Comparison of ENCODE assay signal across 23 cellular contexts in the genomic region with DNA sequence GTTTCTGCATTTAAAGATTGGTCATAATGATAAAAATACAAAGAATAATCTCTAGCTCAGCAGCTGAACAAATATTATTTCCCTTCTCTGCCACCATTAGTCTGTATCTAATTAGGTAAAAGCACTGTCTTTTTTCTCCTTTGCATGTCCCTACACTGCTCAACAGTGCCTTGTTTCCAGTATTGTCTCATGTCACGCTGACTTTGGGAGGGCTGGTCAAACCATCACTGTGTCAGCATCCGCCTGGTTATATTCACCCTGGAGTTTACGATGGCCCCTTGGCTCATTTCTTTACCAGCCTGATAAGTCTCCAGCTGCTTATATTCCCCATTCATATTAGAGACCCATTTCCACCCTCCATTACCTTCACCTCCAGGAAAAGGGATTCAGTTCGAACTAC.
"Had no signal": no experiment of that assay in that cellular context is flagged by ENCODE, and none has a peak within 500 bp of the region (broad histone marks: within the 10 kb centered on the region; RNA-seq: fewer than 3 reads in every experiment).

No MANE protein-coding gene starts in this region.

- H3K27me3 ChIP-seq: colonic mucosa, esophagus muscularis mucosa, foreskin keratinocyte, gastroesophageal sphincter, heart left ventricle, left lung, ovary, transverse colon, upper lobe of right lung, uterus had no signal

- H3K36me3 ChIP-seq: colonic mucosa, esophagus muscularis mucosa, gastroesophageal sphincter, heart left ventricle, left lung, ovary, transverse colon, upper lobe of right lung, uterus had no signal

- H3K27ac ChIP-seq: colonic mucosa, esophagus muscularis mucosa, foreskin keratinocyte, gastroesophageal sphincter, heart left ventricle, left lung, ovary, psoas muscle, skin epidermis, transverse colon, upper lobe of right lung, uterus had no signal

- DNase-seq: colonic mucosa; effector memory CD4-positive, alpha-beta T cell; foreskin keratinocyte; hippocampal formation; left cardiac atrium; left lung; midbrain; naive thymus-derived CD8-positive, alpha-beta T cell; nephron progenitor cell; occipital lobe; ovary; posterior cingulate gyrus; psoas muscle; stimulated activated CD4-positive, alpha-beta T cell treated with anti-CD3 and anti-CD28 coated beads, Interleukin-15, amount 100 ng/mL, for 24 hours; stimulated activated CD4-positive, alpha-beta T cell treated with anti-CD3 and anti-CD28 coated beads, Interleukin-2, amount 100 ng/mL, for 48 hours; stimulated activated naive B cell treated with anti-CD40 and anti-IgM and Interleukin-4, amounts not matched to agents 10 μg/mL and 1 μg/mL and 100 μg/mL, for 72 hours; transverse colon; upper lobe of right lung; uterus had no signal

- ATAC-seq: foreskin keratinocyte; gastroesophageal sphincter; left lung; naive thymus-derived CD8-positive, alpha-beta T cell; psoas muscle; stimulated activated naive B cell treated with anti-CD40 and anti-IgM and Interleukin-4, amounts not matched to agents 10 μg/mL and 1 μg/mL and 100 μg/mL, for 72 hours had no signal

- H3K9me3 ChIP-seq: colonic mucosa, esophagus muscularis mucosa, gastroesophageal sphincter, heart left ventricle, left lung, ovary, psoas muscle, transverse colon, upper lobe of right lung, uterus had no signal

- H3K4me3 ChIP-seq: colonic mucosa, esophagus muscularis mucosa, gastroesophageal sphincter, heart left ventricle, left lung, ovary, psoas muscle, skin epidermis, transverse colon, upper lobe of right lung, uterus had no signal

- H3K4me1 ChIP-seq: colonic mucosa, esophagus muscularis mucosa, foreskin keratinocyte, gastroesophageal sphincter, left lung, psoas muscle, transverse colon, upper lobe of right lung, uterus had no signal
